Comparison of ENCODE assay signal across 10 cellular contexts in the genomic region with DNA sequence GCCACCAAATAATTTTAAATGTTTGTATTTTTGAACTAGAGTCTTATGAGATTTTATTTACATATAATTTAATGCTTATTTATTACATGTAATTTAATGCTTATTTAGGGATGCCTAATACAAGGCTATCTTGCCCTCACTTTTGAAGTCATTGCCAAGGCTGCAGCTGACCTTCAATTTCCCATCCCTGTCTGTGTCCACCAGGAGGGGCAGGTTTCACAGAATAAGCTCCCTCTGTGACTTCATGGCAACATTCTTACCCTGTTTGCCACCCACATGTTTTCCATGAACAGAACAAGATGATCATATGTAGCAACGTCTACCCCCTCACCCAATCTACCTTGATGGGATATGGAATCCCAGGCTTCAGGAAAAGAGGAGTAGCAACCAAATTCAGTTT. TPM values are rescaled to one million over a fixed set of nuclear protein-coding genes. Genes with fewer than 3 reads are reported as not detected.
A peak's percentile ranks its signal among the peaks of the same experiment; 100 is the strongest.
DNase-seq lines count a peak whose midpoint lies in the region; ATAC-seq and TF ChIP-seq lines count a peak whose summit lies in the region.
"Had no signal": no experiment of that assay in that cellular context is flagged by ENCODE, and none has a peak within 500 bp of the region (broad histone marks: within the 10 kb centered on the region; RNA-seq: fewer than 3 reads in every experiment).

No MANE protein-coding gene starts in this region.

- peaks cover 3% of the 10 kb centered on the region for H3K27me3 Mint-ChIP-seq in nephron progenitor cell (ENCODE audit: low read depth, poor library complexity)

- H3K9me3 Mint-ChIP-seq in nephron progenitor cell = peaks cover 12% of the 10 kb centered on the region
- H3K9me3 Mint-ChIP-seq: effector memory CD8-positive, alpha-beta T cell had no signal

- H3K36me3 ChIP-seq in MG63 = no peaks in the 10 kb centered on the region
- H3K36me3 ChIP-seq in uterus = no peaks in the 10 kb centered on the region

- ATAC-seq in GM21367 (IDR thresholded peaks at IDR 0.05; ENCODE audit: unreplicated experiment) (no peak), HG02588 (IDR thresholded peaks at IDR 0.05; ENCODE audit: unreplicated experiment) (no peak)
- ATAC-seq: effector memory CD8-positive, alpha-beta T cell had no signal

- H3K27ac Mint-ChIP-seq in nephron progenitor cell = no peak overlapping the region
- H3K27ac Mint-ChIP-seq: effector memory CD8-positive, alpha-beta T cell had no signal

- TF ChIP-seq POLR2A in uterus (IDR thresholded peaks at IDR 0.05) = no peak

- H3K27me3 ChIP-seq in MG63 = no peaks in the 10 kb centered on the region
- no peaks in the 10 kb centered on the region for H3K27me3 ChIP-seq in uterus

- H3K27ac ChIP-seq in uterus = no peak overlapping the region

- H3K9me3 ChIP-seq in MG63 (no peaks in the 10 kb centered on the region), uterus (no peaks in the 10 kb centered on the region)

- no peaks in the 10 kb centered on the region for H3K4me1 ChIP-seq in uterus

- no peaks in the 10 kb centered on the region for H3K4me1 Mint-ChIP-seq in nephron progenitor cell

- DNase-seq in GM12864 (ENCODE audit: low read depth) (no peak), MG63 (peak; percentile 4), choroid plexus epithelial cell (ENCODE audit: low read depth) (peak; percentile 41), nephron progenitor cell (no peak), uterus (no peak)
- DNase-seq: activated CD8-positive, alpha-beta memory T cell treated with anti-CD3 and anti-CD28 coated beads, Interleukin-2, amount 50 U/mL, for 48 hours; amniotic stem cell; effector memory CD8-positive, alpha-beta T cell had no signal

- no peak overlapping the region for H3K4me3 Mint-ChIP-seq in nephron progenitor cell
- H3K4me3 Mint-ChIP-seq: effector memory CD8-positive, alpha-beta T cell had no signal

- TF ChIP-seq CTCF in GM12864 (IDR thresholded peaks at IDR 0.05; ENCODE audit: low read depth, low read length, missing control alignments) = peak; percentile 21
- TF ChIP-seq CTCF in choroid plexus epithelial cell (conservative IDR thresholded peaks at IDR 0.05; ENCODE audit: low read depth, low read length) = peak; percentile 56
- peak; percentile 6 for TF ChIP-seq CTCF in nephron progenitor cell (IDR thresholded peaks at IDR 0.05)
- TF ChIP-seq CTCF in uterus (IDR thresholded peaks at IDR 0.05) = no peak

- intact Hi-C loops in uterus (cut with DNase I; ENCODE audit: low total_unique reads) = no loop called here

- H3K36me3 Mint-ChIP-seq in nephron progenitor cell (ENCODE audit: low read depth) = peaks cover 5% of the 10 kb centered on the region

- H3K4me3 ChIP-seq in GM12864 (ENCODE audit: low read depth, low read length) (no peak overlapping the region), MG63 (no peak overlapping the region), choroid plexus epithelial cell (ENCODE audit: low read depth, low read length) (no peak overlapping the region), uterus (no peak overlapping the region)

RNA-seq across cellular contexts. Expression of a gene that starts 27.0 kb away (rescaled TPM):
- 2.4 and 2.7 TPM in 2 replicates for total RNA-seq in MG63 (2014; rRNA removed; shearing (Covaris generic); ENCODE audit: low replicate concordance)
- total RNA-seq in uterus = 10 to 100 TPM in 2 of 4 donors, 1 to 10 TPM in 2; 2.1 to 37.1 (median 10.3) TPM

RNA-seq across cellular contexts. Expression of a gene that starts 51.7 kb away (rescaled TPM):
- 0.72 and 2.5 TPM in 2 replicates for total RNA-seq in MG63 (2014; rRNA removed; shearing (Covaris generic); ENCODE audit: low replicate concordance)
- total RNA-seq in uterus = 10 to 100 TPM; 23.5 to 31.5 (median 29.6) TPM

Comparison
In these comparisons a context has a peak if more than half of its experiments do, and no peak if none do; other contexts are left out.
1. DNase-seq: peak in MG63 (single experiment) and choroid plexus epithelial cell (single experiment); none in GM12864 (single experiment), nephron progenitor cell (single experiment) and uterus (0 of 2).
2. CTCF ChIP-seq: peak in GM12864 (single experiment), choroid plexus epithelial cell (single experiment) and nephron progenitor cell (single experiment); none in uterus (0 of 4).